1 cellular context compared by ENCODE assay signal in genomic region chr7:80087768-80088170, GRCh38.
TF ChIP-seq lines count a peak whose summit lies in the region.

No MANE protein-coding gene starts in this region.

TF ChIP-seq in IMR-90, 13 proteins besides CTCF, POLR2A, EP300 and RAD21:
- TF ChIP-seq FOS (IDR thresholded peaks at IDR 0.05; ENCODE audit: low read depth, low read length), result no peak
- TF ChIP-seq USF2 (IDR thresholded peaks at IDR 0.05; ENCODE audit: low read depth, low read length), result no peak
- no peak for TF ChIP-seq MXI1 (IDR thresholded peaks at IDR 0.05; ENCODE audit: borderline replicate concordance, low read depth, low read length)
- TF ChIP-seq ELK1 (IDR thresholded peaks at IDR 0.05; ENCODE audit: borderline replicate concordance, low read depth, low read length), result no peak
- TF ChIP-seq MAZ (IDR thresholded peaks at IDR 0.05; ENCODE audit: borderline replicate concordance, low read depth, low read length), result no peak
- TF ChIP-seq CEBPB (IDR thresholded peaks at IDR 0.05; ENCODE audit: low read depth, low read length), result no peak
- TF ChIP-seq NFE2L2 (IDR thresholded peaks at IDR 0.05; ENCODE audit: low read depth, low read length), result no peak
- TF ChIP-seq SMC3 (IDR thresholded peaks at IDR 0.05; ENCODE audit: low read depth, low read length), result no peak
- no peak for TF ChIP-seq BHLHE40 (IDR thresholded peaks at IDR 0.05; ENCODE audit: low read depth, low read length)
- no peak for TF ChIP-seq CHD1 (IDR thresholded peaks at IDR 0.05; ENCODE audit: low read depth, low read length)
- TF ChIP-seq RCOR1 (IDR thresholded peaks at IDR 0.05; ENCODE audit: insufficient replicate concordance, low read length), result no peak
- no peak for TF ChIP-seq MAFK (IDR thresholded peaks at IDR 0.05; ENCODE audit: low read depth, low read length)
- TF ChIP-seq RFX5 (IDR thresholded peaks at IDR 0.05; ENCODE audit: low read depth, low read length), result no peak
TF ChIP-seq in IMR-90: peak in this region for 0.
